8 cellular contexts compared by ENCODE assay signal in genomic region chr10:114174462-114175190, GRCh38. TPM values are rescaled to one million over a fixed set of nuclear protein-coding genes. Genes with fewer than 3 reads are reported as not detected.
A peak's percentile ranks its signal among the peaks of the same experiment; 100 is the strongest.
DNase-seq lines count a peak whose midpoint lies in the region; ATAC-seq and TF ChIP-seq lines count a peak whose summit lies in the region.

No MANE protein-coding gene starts in this region.

- TF ChIP-seq CTCF in NB4 (IDR thresholded peaks at IDR 0.05; ENCODE audit: low read depth, low read length) (no peak), right atrium auricular region (IDR thresholded peaks at IDR 0.05) (no peak)

- H3K27me3 Mint-ChIP-seq in activated T-cell treated with anti-CD3 and anti-CD28 coated beads, Interleukin-2, amount 50 U/mL, for 72 hours (ENCODE audit: low read depth), result peaks cover 8% of the 10 kb centered on the region
- peaks cover 3% of the 10 kb centered on the region for H3K27me3 Mint-ChIP-seq in activated naive CD8-positive, alpha-beta T cell treated with anti-CD3 and anti-CD28 coated beads for 36 hours

- TF ChIP-seq POLR2A in NB4 (IDR thresholded peaks at IDR 0.05; ENCODE audit: extremely low read depth, insufficient read length), result no peak

- DNase-seq in activated T-cell treated with anti-CD3 and anti-CD28 coated beads, Interleukin-2, amount 50 U/mL, for 72 hours, result no peak
- no peak for DNase-seq in activated T-cell treated with anti-CD3 and anti-CD28 coated beads, Interleukin-2, amount 50 U/mL, for 1 hour
- DNase-seq in NB4 (ENCODE audit: low read depth), result peak; percentile 81
- no peak for DNase-seq in activated naive CD8-positive, alpha-beta T cell treated with anti-CD3 and anti-CD28 coated beads for 36 hours
- peak; percentile 78 for DNase-seq in right atrium auricular region (ENCODE audit: low spot score)
- DNase-seq in renal cortical epithelial cell (ENCODE audit: low read depth), result peak; percentile 88
- DNase-seq in amniotic stem cell (lab: John Stamatoyannopoulos, UW), result no peak

- H3K4me1 Mint-ChIP-seq in activated T-cell treated with anti-CD3 and anti-CD28 coated beads, Interleukin-2, amount 50 U/mL, for 72 hours (ENCODE audit: low read depth), result peaks cover 41% of the 10 kb centered on the region
- peaks cover 27% of the 10 kb centered on the region for H3K4me1 Mint-ChIP-seq in activated naive CD8-positive, alpha-beta T cell treated with anti-CD3 and anti-CD28 coated beads for 36 hours

- H3K4me1 ChIP-seq in right atrium auricular region, result peaks cover 0 to 11% of the 10 kb centered on the region in 2 donors

- peak overlapping the region; percentile 98 for H3K27ac ChIP-seq in right atrium auricular region

- no peaks in the 10 kb centered on the region for H3K9me3 Mint-ChIP-seq in activated T-cell treated with anti-CD3 and anti-CD28 coated beads, Interleukin-2, amount 50 U/mL, for 72 hours
- no peaks in the 10 kb centered on the region for H3K9me3 Mint-ChIP-seq in activated naive CD8-positive, alpha-beta T cell treated with anti-CD3 and anti-CD28 coated beads for 36 hours

- H3K4me3 Mint-ChIP-seq in activated T-cell treated with anti-CD3 and anti-CD28 coated beads, Interleukin-2, amount 50 U/mL, for 72 hours, result peak overlapping the region; percentile 99 to 100
- H3K4me3 Mint-ChIP-seq in activated naive CD8-positive, alpha-beta T cell treated with anti-CD3 and anti-CD28 coated beads for 36 hours, result peak overlapping the region; percentile 98

- peak; percentile 26 to 34 for ATAC-seq in activated T-cell treated with anti-CD3 and anti-CD28 coated beads, Interleukin-2, amount 50 U/mL, for 72 hours (replicated peaks in 1 of 2)
- ATAC-seq in HG02571 (IDR thresholded peaks at IDR 0.05; ENCODE audit: unreplicated experiment), result peak; percentile 13

- H3K4me3 ChIP-seq in NB4 (ENCODE audit: low read depth, low read length) (peak overlapping the region; percentile 84), right atrium auricular region (peak overlapping the region; percentile 95)

- peaks cover 3% of the 10 kb centered on the region in 2 donors for H3K36me3 Mint-ChIP-seq in activated T-cell treated with anti-CD3 and anti-CD28 coated beads, Interleukin-2, amount 50 U/mL, for 72 hours (ENCODE audit: insufficient read depth in 2 of 2)
- H3K36me3 Mint-ChIP-seq in activated naive CD8-positive, alpha-beta T cell treated with anti-CD3 and anti-CD28 coated beads for 36 hours, result peaks cover 4% of the 10 kb centered on the region

- H3K9me3 ChIP-seq in right atrium auricular region, result no peaks in the 10 kb centered on the region

- no peaks in the 10 kb centered on the region for H3K36me3 ChIP-seq in right atrium auricular region

- no peaks in the 10 kb centered on the region for H3K27me3 ChIP-seq in right atrium auricular region

- peak overlapping the region; percentile 90 for H3K27ac Mint-ChIP-seq in activated T-cell treated with anti-CD3 and anti-CD28 coated beads, Interleukin-2, amount 50 U/mL, for 72 hours
- H3K27ac Mint-ChIP-seq in activated naive CD8-positive, alpha-beta T cell treated with anti-CD3 and anti-CD28 coated beads for 36 hours, result peak overlapping the region; percentile 83

RNA-seq across cellular contexts. Expression of gene CCDC186, which starts 0.6 kb away (rescaled TPM):
- 10 to 100 TPM; 17.3 to 19.3 TPM for total RNA-seq in activated T-cell treated with anti-CD3 and anti-CD28 coated beads, Interleukin-2, amount 50 U/mL, for 72 hours
- 10 to 100 TPM in 1 of 2 experiments, 1 to 10 TPM in 1; 8.3 to 10.3 TPM for total RNA-seq in activated naive CD8-positive, alpha-beta T cell treated with anti-CD3 and anti-CD28 coated beads for 36 hours
- total RNA-seq in right atrium auricular region (10 to 100 TPM; 13.0 to 17.1 TPM), renal cortical epithelial cell (21.7 and 31.1 TPM in 2 replicates)

RNA-seq across cellular contexts. Expression of gene TDRD1, which starts 4.5 kb away (rescaled TPM):
- total RNA-seq in activated T-cell treated with anti-CD3 and anti-CD28 coated beads, Interleukin-2, amount 50 U/mL, for 72 hours, result under 1 TPM; 0.07 to 0.09 TPM
- total RNA-seq in activated naive CD8-positive, alpha-beta T cell treated with anti-CD3 and anti-CD28 coated beads for 36 hours, result under 1 TPM; 0.21 to 0.24 TPM
- total RNA-seq in right atrium auricular region (1 to 10 TPM in 1 of 2 donors, under 1 TPM in 1; 0.12 to 1.1 TPM), renal cortical epithelial cell (0.69 and 8.1 TPM in 2 replicates)

Comparison
In these comparisons a context has a peak if more than half of its experiments do, and no peak if none do; other contexts are left out.
1. DNase-seq: peak in NB4 (single experiment), right atrium auricular region (single experiment) and renal cortical epithelial cell (single experiment); none in activated T-cell treated with anti-CD3 and anti-CD28 coated beads, Interleukin-2, amount 50 U/mL, for 72 hours (0 of 2), activated T-cell treated with anti-CD3 and anti-CD28 coated beads, Interleukin-2, amount 50 U/mL, for 1 hour (single experiment), activated naive CD8-positive, alpha-beta T cell treated with anti-CD3 and anti-CD28 coated beads for 36 hours (single experiment) and amniotic stem cell (single experiment).